9 cellular contexts compared by ENCODE assay signal in genomic region chr20:32189123-32189410, GRCh38. TPM values are rescaled to one million over a fixed set of nuclear protein-coding genes. Genes with fewer than 3 reads are reported as not detected.
A peak's percentile ranks its signal among the peaks of the same experiment; 100 is the strongest.
DNase-seq lines count a peak whose midpoint lies in the region; ATAC-seq lines count a peak whose summit lies in the region.
"Had no signal": no experiment of that assay in that cellular context is flagged by ENCODE, and none has a peak within 500 bp of the region (broad histone marks: within the 10 kb centered on the region; RNA-seq: fewer than 3 reads in every experiment).

No MANE protein-coding gene starts in this region.

- intact Hi-C loops in activated CD4-positive, alpha-beta T cell treated with anti-CD3 and anti-CD28 coated beads for 36 hours (cut with DNase I, micrococcal nuclease) = no loop called here

- no peak for ATAC-seq in activated CD4-positive, alpha-beta T cell treated with anti-CD3 and anti-CD28 coated beads for 36 hours
- ATAC-seq in activated T-helper 17 cell treated with anti-CD3 and anti-CD28 coated beads, Interleukin-2, amount 50 U/mL, for 72 hours (replicated peaks) = no peak
- no peak for ATAC-seq in stimulated activated memory B cell treated with anti-CD40 and anti-IgM and Interleukin-4, amounts not matched to agents 10 μg/mL and 1 μg/mL and 100 μg/mL, for 72 hours
- ATAC-seq in HG02870 (IDR thresholded peaks at IDR 0.05; ENCODE audit: unreplicated experiment) (no peak), HG03354 (IDR thresholded peaks at IDR 0.05; ENCODE audit: poor library complexity, severe bottlenecking, unreplicated experiment) (no peak), HG02610 (IDR thresholded peaks at IDR 0.05; ENCODE audit: unreplicated experiment) (no peak)

- no peaks in the 10 kb centered on the region for H3K9me3 Mint-ChIP-seq in activated CD4-positive, alpha-beta T cell treated with anti-CD3 and anti-CD28 coated beads for 36 hours (ENCODE audit: low read depth)
- no peaks in the 10 kb centered on the region for H3K9me3 Mint-ChIP-seq in activated T-helper 17 cell treated with anti-CD3 and anti-CD28 coated beads, Interleukin-2, amount 50 U/mL, for 72 hours
- no peaks in the 10 kb centered on the region for H3K9me3 Mint-ChIP-seq in immature natural killer cell
- no peaks in the 10 kb centered on the region for H3K9me3 Mint-ChIP-seq in stimulated activated memory B cell treated with anti-CD40 and anti-IgM and Interleukin-4, amounts not matched to agents 10 μg/mL and 1 μg/mL and 100 μg/mL, for 72 hours
- H3K9me3 Mint-ChIP-seq: dendritic cell treated with granulocyte-macrophage colony-stimulating factor and Interleukin-4, amounts not matched to agents 40 ng/mL and 50 ng/mL, for 4 days had no signal

- peaks cover 27% of the 10 kb centered on the region for H3K36me3 Mint-ChIP-seq in activated CD4-positive, alpha-beta T cell treated with anti-CD3 and anti-CD28 coated beads for 36 hours (ENCODE audit: low read depth)
- H3K36me3 Mint-ChIP-seq in activated T-helper 17 cell treated with anti-CD3 and anti-CD28 coated beads, Interleukin-2, amount 50 U/mL, for 72 hours (ENCODE audit: low read depth) = peaks cover 48% of the 10 kb centered on the region
- H3K36me3 Mint-ChIP-seq in immature natural killer cell = peaks cover 0 to 5% (median 0%) of the 10 kb centered on the region in 3 donors
- H3K36me3 Mint-ChIP-seq in stimulated activated memory B cell treated with anti-CD40 and anti-IgM and Interleukin-4, amounts not matched to agents 10 μg/mL and 1 μg/mL and 100 μg/mL, for 72 hours = peaks cover 6% of the 10 kb centered on the region

- H3K4me3 Mint-ChIP-seq in activated CD4-positive, alpha-beta T cell treated with anti-CD3 and anti-CD28 coated beads for 36 hours = peak overlapping the region; percentile 64
- peak overlapping the region; percentile 52 for H3K4me3 Mint-ChIP-seq in activated T-helper 17 cell treated with anti-CD3 and anti-CD28 coated beads, Interleukin-2, amount 50 U/mL, for 72 hours
- H3K4me3 Mint-ChIP-seq in immature natural killer cell = peak overlapping the region; percentile 74 to 87 (median 83)
- peak overlapping the region; percentile 70 for H3K4me3 Mint-ChIP-seq in stimulated activated memory B cell treated with anti-CD40 and anti-IgM and Interleukin-4, amounts not matched to agents 10 μg/mL and 1 μg/mL and 100 μg/mL, for 72 hours

- peak overlapping the region; percentile 84 for H3K27ac Mint-ChIP-seq in activated CD4-positive, alpha-beta T cell treated with anti-CD3 and anti-CD28 coated beads for 36 hours
- peak overlapping the region; percentile 84 for H3K27ac Mint-ChIP-seq in activated T-helper 17 cell treated with anti-CD3 and anti-CD28 coated beads, Interleukin-2, amount 50 U/mL, for 72 hours
- H3K27ac Mint-ChIP-seq in immature natural killer cell = peak overlapping the region in 2 of 6 donors; percentile 8 to 87
- H3K27ac Mint-ChIP-seq in stimulated activated memory B cell treated with anti-CD40 and anti-IgM and Interleukin-4, amounts not matched to agents 10 μg/mL and 1 μg/mL and 100 μg/mL, for 72 hours = no peak overlapping the region

- no peak for DNase-seq in activated CD4-positive, alpha-beta T cell treated with anti-CD3 and anti-CD28 coated beads for 36 hours
- no peak for DNase-seq in activated CD4-positive, alpha-beta T cell treated with anti-CD3 and anti-CD28 coated beads, Interleukin-2, amount 50 U/mL, for 1 hour
- DNase-seq in immature natural killer cell = no peak

- H3K27me3 Mint-ChIP-seq in activated CD4-positive, alpha-beta T cell treated with anti-CD3 and anti-CD28 coated beads for 36 hours = no peaks in the 10 kb centered on the region
- no peaks in the 10 kb centered on the region for H3K27me3 Mint-ChIP-seq in activated T-helper 17 cell treated with anti-CD3 and anti-CD28 coated beads, Interleukin-2, amount 50 U/mL, for 72 hours
- H3K27me3 Mint-ChIP-seq in immature natural killer cell (ENCODE audit: low read depth in 3 of 3) = peaks cover 0 to 4% (median 2%) of the 10 kb centered on the region in 3 donors
- peaks cover 29% of the 10 kb centered on the region for H3K27me3 Mint-ChIP-seq in stimulated activated memory B cell treated with anti-CD40 and anti-IgM and Interleukin-4, amounts not matched to agents 10 μg/mL and 1 μg/mL and 100 μg/mL, for 72 hours

- CTCF ChIA-PET in activated CD4-positive, alpha-beta T cell treated with anti-CD3 and anti-CD28 coated beads for 36 hours (lab: Charles Lee) = interaction anchor here (0.6 to 1.2 kb wide), 3 partner anchors 14 to 627 kb away, joined by 3 to 5 read pairs (median 3); no protein-coding TSS in a partner anchor

- POLR2A ChIA-PET in activated CD4-positive, alpha-beta T cell treated with anti-CD3 and anti-CD28 coated beads for 36 hours (lab: Charles Lee) = interaction anchor here (0.6 to 0.9 kb wide), 3 partner anchors 15 to 232 kb away, joined by 4 read pairs; no protein-coding TSS in a partner anchor

- H3K4me1 Mint-ChIP-seq in activated CD4-positive, alpha-beta T cell treated with anti-CD3 and anti-CD28 coated beads for 36 hours = peaks cover 42% of the 10 kb centered on the region
- peaks cover 18% of the 10 kb centered on the region for H3K4me1 Mint-ChIP-seq in activated T-helper 17 cell treated with anti-CD3 and anti-CD28 coated beads, Interleukin-2, amount 50 U/mL, for 72 hours
- peaks cover 16 to 22% of the 10 kb centered on the region in 2 donors for H3K4me1 Mint-ChIP-seq in immature natural killer cell
- H3K4me1 Mint-ChIP-seq in stimulated activated memory B cell treated with anti-CD40 and anti-IgM and Interleukin-4, amounts not matched to agents 10 μg/mL and 1 μg/mL and 100 μg/mL, for 72 hours = peaks cover 17% of the 10 kb centered on the region

RNA-seq across cellular contexts. Expression of gene PLAGL2, which starts 18.5 kb away (rescaled TPM):
- 10 to 100 TPM; 89.1 to 98.2 TPM for total RNA-seq in activated CD4-positive, alpha-beta T cell treated with anti-CD3 and anti-CD28 coated beads for 36 hours
- 10 to 100 TPM; 61.9 to 93.1 TPM for total RNA-seq in activated T-helper 17 cell treated with anti-CD3 and anti-CD28 coated beads, Interleukin-2, amount 50 U/mL, for 72 hours
- polyA plus RNA-seq in immature natural killer cell = 1 to 10 TPM; 1.3 to 3.4 (median 1.6) TPM

RNA-seq across cellular contexts. Expression of gene POFUT1, which starts 18.6 kb away (rescaled TPM):
- 10 to 100 TPM; 51.8 to 54.3 TPM for total RNA-seq in activated CD4-positive, alpha-beta T cell treated with anti-CD3 and anti-CD28 coated beads for 36 hours
- 10 to 100 TPM; 41.4 TPM for total RNA-seq in activated T-helper 17 cell treated with anti-CD3 and anti-CD28 coated beads, Interleukin-2, amount 50 U/mL, for 72 hours
- 10 to 100 TPM in 2 of 3 donors, 1 to 10 TPM in 1; 7.5 to 15.4 (median 10.6) TPM for polyA plus RNA-seq in immature natural killer cell
